ENCODE assay signal across 8 cellular contexts in the genomic region with DNA sequence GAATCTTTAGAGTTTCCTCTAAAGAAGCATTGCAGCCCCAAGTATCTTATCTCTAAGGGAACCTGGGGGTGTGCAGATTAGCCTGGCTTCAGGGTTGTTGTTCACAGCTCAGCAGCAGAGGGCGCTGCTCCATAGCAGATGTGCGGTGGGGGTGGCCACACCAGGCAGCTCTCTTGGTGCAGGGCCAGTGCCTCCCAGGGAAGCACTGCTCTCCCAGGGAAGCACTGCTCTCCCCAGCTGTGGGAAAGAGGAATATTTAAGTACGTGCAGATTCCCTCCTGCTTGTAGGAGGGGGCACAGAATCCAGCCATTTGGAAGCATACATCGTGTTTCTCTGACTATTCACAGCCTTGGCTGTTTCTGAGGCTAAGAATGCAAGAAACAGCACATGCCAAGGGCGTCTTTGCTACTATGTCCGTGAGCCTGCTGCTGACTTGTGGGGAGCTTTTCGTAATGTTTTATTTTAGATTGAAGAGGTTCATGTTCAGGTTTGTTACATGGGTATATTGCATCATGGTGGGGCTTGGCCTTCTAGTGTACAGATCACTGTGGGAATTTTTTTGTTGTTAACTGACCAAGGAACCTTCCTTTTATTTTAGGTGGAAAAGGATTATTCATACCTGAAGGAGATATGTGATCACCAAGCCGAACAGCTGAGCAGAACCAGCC.
A peak's percentile ranks its signal among the peaks of the same experiment; 100 is the strongest.
DNase-seq lines count a peak whose midpoint lies in the region; ATAC-seq and TF ChIP-seq lines count a peak whose summit lies in the region.

No MANE protein-coding gene starts in this region.

- H3K9me3 ChIP-seq in T-helper 17 cell (ENCODE audit: control insufficient read depth, low read length, poor library complexity, severe bottlenecking) (no peaks in the 10 kb centered on the region), left ventricle myocardium inferior (replicated peaks) (no peaks in the 10 kb centered on the region)

- H3K4me1 Mint-ChIP-seq in T-helper 17 cell = peaks cover 7% of the 10 kb centered on the region

- peak; percentile 86 for TF ChIP-seq CTCF in left ventricle myocardium inferior (IDR thresholded peaks at IDR 0.05; ENCODE audit: borderline replicate concordance)

- peak overlapping the region; percentile 45 for H3K27ac Mint-ChIP-seq in T-helper 17 cell

- H3K36me3 ChIP-seq in left ventricle myocardium inferior = peaks cover 1% of the 10 kb centered on the region

- intact Hi-C loops in left ventricle myocardium inferior (cut with micrococcal nuclease) = loop anchor here (5.0 kb wide), 1 partner anchor 105 kb away; no protein-coding TSS in a partner anchor

- ATAC-seq in GM19351 (IDR thresholded peaks at IDR 0.05; ENCODE audit: unreplicated experiment) (peak; percentile 49), T-helper 17 cell (peak; percentile 97)

- no peak overlapping the region for H3K4me3 ChIP-seq in left ventricle myocardium inferior

- H3K4me1 ChIP-seq in left ventricle myocardium inferior = peaks cover 3% of the 10 kb centered on the region

- H3K36me3 Mint-ChIP-seq in T-helper 17 cell (ENCODE audit: low read depth) = peaks cover 4% of the 10 kb centered on the region

- H3K27me3 Mint-ChIP-seq in T-helper 17 cell = peaks cover 18% of the 10 kb centered on the region

- no peak overlapping the region for H3K4me3 Mint-ChIP-seq in T-helper 17 cell

- DNase-seq in AG08395 (ENCODE audit: low spot score) = peak; percentile 91
- DNase-seq in NCI-H1105 treated with DMSO at 0.1 percent for 48 hours (lab: John Stamatoyannopoulos, UW) = peak; percentile 65
- peak; percentile 28 to 70 (median 36) for DNase-seq in T-helper 17 cell
- peak; percentile 66 for DNase-seq in amniotic stem cell (lab: John Stamatoyannopoulos, UW)
- DNase-seq in left ventricle myocardium inferior = peak; percentile 85
- DNase-seq in retina = peak; percentile 86
- DNase-seq in NK-92 treated with Interleukin-12 subunit alpha and Interleukin-12 subunit beta, amount 100 ng/mL, for 24 hours (lab: John Stamatoyannopoulos, UW) = no peak

- H3K27me3 ChIP-seq in left ventricle myocardium inferior (ENCODE audit: low read depth) = no peaks in the 10 kb centered on the region

- H3K27ac ChIP-seq in left ventricle myocardium inferior (replicated peaks) = no peak overlapping the region
